In the genomic region with DNA sequence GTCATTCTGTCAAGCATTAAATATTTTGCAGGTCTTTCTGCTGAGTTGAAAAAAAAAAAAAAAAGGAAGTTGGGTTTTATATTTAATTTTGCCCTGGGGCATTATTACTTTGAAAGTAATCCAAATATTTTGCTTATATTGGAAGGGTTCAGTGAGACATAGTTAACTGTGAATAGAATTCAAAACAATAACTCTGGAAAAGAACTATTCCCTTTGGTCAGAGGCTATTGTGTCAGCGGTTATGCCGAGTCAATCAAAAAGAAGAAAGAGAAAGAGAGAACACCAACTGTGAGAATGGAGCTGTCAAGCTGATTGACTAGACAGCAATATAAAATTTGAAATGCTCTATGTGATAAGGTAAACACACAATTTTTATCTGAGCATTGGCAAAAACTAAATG, we compare ENCODE assay signal across 20 cellular contexts.
DNase-seq lines count a peak whose midpoint lies in the region; ATAC-seq and TF ChIP-seq lines count a peak whose summit lies in the region.
"Had no signal": no experiment of that assay in that cellular context is flagged by ENCODE, and none has a peak within 500 bp of the region (broad histone marks: within the 10 kb centered on the region; RNA-seq: fewer than 3 reads in every experiment).

No MANE protein-coding gene starts in this region.

- no peaks in the 10 kb centered on the region for H3K79me2 ChIP-seq in PC-3 (ENCODE audit: low read length)
- no peaks in the 10 kb centered on the region for H3K79me2 ChIP-seq in neural progenitor cell (ENCODE audit: low read depth)

- H3K36me3 Mint-ChIP-seq in neural progenitor cell: no peaks in the 10 kb centered on the region
- H3K36me3 Mint-ChIP-seq in activated CD4-positive, alpha-beta memory T cell treated with anti-CD3 and anti-CD28 coated beads for 36 hours: no peaks in the 10 kb centered on the region
- H3K36me3 Mint-ChIP-seq: CD8-positive, alpha-beta T cell had no signal

- no peak overlapping the region for H3K4me3 Mint-ChIP-seq in neural progenitor cell
- no peak overlapping the region for H3K4me3 Mint-ChIP-seq in activated CD4-positive, alpha-beta memory T cell treated with anti-CD3 and anti-CD28 coated beads for 36 hours
- H3K4me3 Mint-ChIP-seq: CD8-positive, alpha-beta T cell had no signal

- H3K9me3 Mint-ChIP-seq in neural progenitor cell: no peaks in the 10 kb centered on the region
- H3K9me3 Mint-ChIP-seq in activated CD4-positive, alpha-beta memory T cell treated with anti-CD3 and anti-CD28 coated beads for 36 hours: no peaks in the 10 kb centered on the region

- BruUV-seq in PC-3 (replicated peaks; lab: Mats Ljungman, UMichigan): no TSS peak

- CTCF ChIA-PET in PC-3 (lab: Charles Lee): no interaction called here
- CTCF ChIA-PET in activated CD4-positive, alpha-beta memory T cell treated with anti-CD3 and anti-CD28 coated beads for 36 hours (lab: Charles Lee): no interaction called here

- H3F3A ChIP-seq in PC-3 (ENCODE audit: low read length, unreplicated experiment): no peaks in the 10 kb centered on the region
- no peaks in the 10 kb centered on the region for H3F3A ChIP-seq in neural progenitor cell (ENCODE audit: low read depth)

- H3K27me3 ChIP-seq in HAP-1 (ENCODE audit: low read depth) (peaks cover 47% of the 10 kb centered on the region), PC-3 (ENCODE audit: low read length) (no peaks in the 10 kb centered on the region), neural progenitor cell (no peaks in the 10 kb centered on the region)
- H3K27me3 ChIP-seq: BLaER1 had no signal

- DNase-seq in HAP-1 (ENCODE audit: low spot score in 2 of 2) (peak; percentile 45 to 89), PC-3 (peak; percentile 8), dermis blood vessel endothelial cell (peak; percentile 28), neural progenitor cell (ENCODE audit: low spot score) (peak; percentile 23), GM13977 (ENCODE audit: low spot score) (no peak), NCI-H2029 (lab: John Stamatoyannopoulos, UW) (no peak)
- no peak for DNase-seq in activated CD4-positive, alpha-beta memory T cell treated with anti-CD3 and anti-CD28 coated beads for 36 hours
- DNase-seq: CD8-positive, alpha-beta T cell; DMS79 treated with DMSO at 0.1 percent for 48 hours; HCEC 1CT; NCI-H1105; NCI-H2107; NCI-H2227 treated with DMSO at 0.1 percent for 48 hours; NCI-H510A treated with DMSO at 0.1 percent for 48 hours; NCI-H774; RPMI8226; SIG-M5 had no signal

- no peak for TF ChIP-seq CTCF in PC-3 (conservative IDR thresholded peaks at IDR 0.05; ENCODE audit: low read depth, low read length)
- TF ChIP-seq CTCF in neural progenitor cell (IDR thresholded peaks at IDR 0.05): no peak
- TF ChIP-seq CTCF in GM13977 (IDR thresholded peaks at IDR 0.05; ENCODE audit: extremely low read depth, insufficient read depth, missing control alignments): no peak

- no peak overlapping the region for H3K4me2 ChIP-seq in PC-3 (ENCODE audit: low read length)
- H3K4me2 ChIP-seq in neural progenitor cell: peak overlapping the region; percentile 5
- H3K4me2 ChIP-seq: BLaER1 had no signal

- H3K27me3 Mint-ChIP-seq in neural progenitor cell (ENCODE audit: insufficient read depth, low read depth): no peaks in the 10 kb centered on the region
- H3K27me3 Mint-ChIP-seq in activated CD4-positive, alpha-beta memory T cell treated with anti-CD3 and anti-CD28 coated beads for 36 hours: no peaks in the 10 kb centered on the region

- H3K27ac Mint-ChIP-seq in neural progenitor cell: no peak overlapping the region
- H3K27ac Mint-ChIP-seq in activated CD4-positive, alpha-beta memory T cell treated with anti-CD3 and anti-CD28 coated beads for 36 hours: no peak overlapping the region
- H3K27ac Mint-ChIP-seq: CD8-positive, alpha-beta T cell had no signal

- H3K9me2 ChIP-seq in PC-3 (replicated peaks; ENCODE audit: low read length): no peaks in the 10 kb centered on the region

- no peak overlapping the region for H2AFZ ChIP-seq in PC-3 (ENCODE audit: low read length)
- H2AFZ ChIP-seq in neural progenitor cell (replicated peaks): no peak overlapping the region

- H3K36me3 ChIP-seq in HAP-1 (replicated peaks) (no peaks in the 10 kb centered on the region), PC-3 (ENCODE audit: low read depth, low read length) (no peaks in the 10 kb centered on the region), neural progenitor cell (no peaks in the 10 kb centered on the region)
- H3K36me3 ChIP-seq: BLaER1 had no signal

- H3K27ac ChIP-seq in PC-3 (ENCODE audit: low read length): no peak overlapping the region
- H3K27ac ChIP-seq in neural progenitor cell: no peak overlapping the region
- H3K27ac ChIP-seq: BLaER1 had no signal

- no peaks in the 10 kb centered on the region for H4K20me1 ChIP-seq in PC-3 (ENCODE audit: low read length)
- H4K20me1 ChIP-seq in neural progenitor cell (ENCODE audit: low read depth): no peaks in the 10 kb centered on the region
- H4K20me1 ChIP-seq: BLaER1 had no signal

- H3K4me1 Mint-ChIP-seq in neural progenitor cell: peaks cover 46% of the 10 kb centered on the region
- no peaks in the 10 kb centered on the region for H3K4me1 Mint-ChIP-seq in activated CD4-positive, alpha-beta memory T cell treated with anti-CD3 and anti-CD28 coated beads for 36 hours (ENCODE audit: low read depth)

- POLR2A ChIA-PET in PC-3 (lab: Charles Lee; ENCODE audit: unreplicated experiment): no interaction called here
- POLR2A ChIA-PET in activated CD4-positive, alpha-beta memory T cell treated with anti-CD3 and anti-CD28 coated beads for 36 hours (lab: Charles Lee): no interaction called here

- H3K4me3 ChIP-seq in HAP-1 (no peak overlapping the region), PC-3 (ENCODE audit: low read length) (no peak overlapping the region), neural progenitor cell (no peak overlapping the region)
- H3K4me3 ChIP-seq: BLaER1 had no signal

- H3K9ac ChIP-seq in PC-3 (ENCODE audit: low read length): no peak overlapping the region
- no peak overlapping the region for H3K9ac ChIP-seq in neural progenitor cell
- H3K9ac ChIP-seq: BLaER1 had no signal

- in situ Hi-C loops in HAP-1 (cut with MboI; ENCODE audit: low sequenced_read_pairs): no loop called here
- in situ Hi-C loops in GM13977 (cut with MboI; ENCODE audit: low pct_unique_long_range_greater_than_20kb, low sequenced_read_pairs, unreplicated experiment): no loop called here

- no peak for ATAC-seq in PC-3
- ATAC-seq in GM19035 (IDR thresholded peaks at IDR 0.05; ENCODE audit: unreplicated experiment): no peak
- ATAC-seq: CD8-positive, alpha-beta T cell; SK-N-SH treated with all-trans-retinoic acid at 6 μM for 48 hours had no signal

- intact Hi-C loops in PC-3 (cut with micrococcal nuclease): no loop called here
- intact Hi-C loops in activated CD4-positive, alpha-beta memory T cell treated with anti-CD3 and anti-CD28 coated beads for 36 hours (cut with micrococcal nuclease): no loop called here

- H3K9me3 ChIP-seq in HAP-1 (no peaks in the 10 kb centered on the region), PC-3 (ENCODE audit: low read length) (no peaks in the 10 kb centered on the region), neural progenitor cell (ENCODE audit: low read depth) (no peaks in the 10 kb centered on the region)
- H3K9me3 ChIP-seq: BLaER1 had no signal

- H3K4me1 ChIP-seq in HAP-1: peaks cover 9% of the 10 kb centered on the region
- H3K4me1 ChIP-seq in PC-3 (ENCODE audit: insufficient read depth, low read length): no peaks in the 10 kb centered on the region
- peaks cover 29% of the 10 kb centered on the region for H3K4me1 ChIP-seq in neural progenitor cell

Comparison
In these comparisons a context has a peak if more than half of its experiments do, and no peak if none do; other contexts are left out.
1. DNase-seq: peak in HAP-1 (2 of 2), PC-3 (single experiment), dermis blood vessel endothelial cell (single experiment) and neural progenitor cell (single experiment); none in activated CD4-positive, alpha-beta memory T cell treated with anti-CD3 and anti-CD28 coated beads for 36 hours (single experiment), GM13977 (single experiment) and NCI-H2029 (single experiment).